Comparison of ENCODE assay signal across 16 cellular contexts in the genomic region with DNA sequence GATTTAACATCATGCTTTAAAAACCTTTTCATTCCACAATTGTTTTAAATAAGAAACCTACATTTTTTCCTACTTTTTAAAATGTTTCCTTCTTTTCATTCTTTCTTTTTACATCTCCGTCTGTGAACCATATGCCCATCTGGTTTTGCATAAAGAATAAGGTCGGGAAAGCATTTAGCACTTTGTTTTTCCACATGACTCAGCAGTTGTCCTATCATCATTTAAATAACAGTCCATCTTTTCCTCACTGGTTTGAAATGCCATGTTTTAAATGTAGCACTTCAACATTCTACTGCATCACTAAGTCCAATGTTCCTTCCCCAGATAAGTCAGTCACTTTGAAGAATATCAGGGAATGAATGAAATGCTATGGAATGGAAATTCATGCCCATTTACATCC.
"Had no signal": no experiment of that assay in that cellular context is flagged by ENCODE, and none has a peak within 500 bp of the region (broad histone marks: within the 10 kb centered on the region; RNA-seq: fewer than 3 reads in every experiment).

No MANE protein-coding gene starts in this region.

- H3K4me3 ChIP-seq: hepatocyte, sigmoid colon, suprapubic skin had no signal

- H3K4me2 ChIP-seq: hepatocyte had no signal

- H2AFZ ChIP-seq: hepatocyte had no signal

- H3K4me3 Mint-ChIP-seq: activated CD4-positive, alpha-beta T cell treated with anti-CD3 and anti-CD28 coated beads, Interleukin-2, amount 10 ng/mL, durations not matched to agents 24 days and 14 days; activated naive CD4-positive, alpha-beta T cell treated with anti-CD3 and anti-CD28 coated beads, Interleukin-2, amount 10 ng/mL, durations not matched to agents 7 days and 5 days; type B pancreatic cell; WTC11 had no signal

- H3K4me1 ChIP-seq: sigmoid colon, suprapubic skin had no signal

- H3K27me3 ChIP-seq: brain microvascular endothelial cell, hepatocyte, sigmoid colon, suprapubic skin had no signal

- H3K9me3 Mint-ChIP-seq: activated CD4-positive, alpha-beta T cell treated with anti-CD3 and anti-CD28 coated beads, Interleukin-2, amount 10 ng/mL, durations not matched to agents 24 days and 14 days; activated naive CD4-positive, alpha-beta T cell treated with anti-CD3 and anti-CD28 coated beads, Interleukin-2, amount 10 ng/mL, durations not matched to agents 7 days and 5 days; activated T-helper 2 cell treated with anti-CD3 and anti-CD28 coated beads, Interferon-gamma antibody, Interleukin-2, Interleukin-4, amounts not matched to agents 10 μg/mL and 5 μg/mL and 100 μg/mL, durations not matched to agents 14 hours and 24 hours and 36 hours; type B pancreatic cell; WTC11 had no signal

- ATAC-seq: esophagus mucosa, WTC11 had no signal

- H3K27ac Mint-ChIP-seq: activated CD4-positive, alpha-beta T cell treated with anti-CD3 and anti-CD28 coated beads, Interleukin-2, amount 10 ng/mL, durations not matched to agents 24 days and 14 days; activated naive CD4-positive, alpha-beta T cell treated with anti-CD3 and anti-CD28 coated beads, Interleukin-2, amount 10 ng/mL, durations not matched to agents 7 days and 5 days; activated T-helper 2 cell treated with anti-CD3 and anti-CD28 coated beads, Interferon-gamma antibody, Interleukin-2, Interleukin-4, amounts not matched to agents 10 μg/mL and 5 μg/mL and 100 μg/mL, durations not matched to agents 14 hours and 24 hours and 36 hours; type B pancreatic cell; WTC11 had no signal

- H3K9me3 ChIP-seq: sigmoid colon, suprapubic skin had no signal

- H3K36me3 Mint-ChIP-seq: activated naive CD4-positive, alpha-beta T cell treated with anti-CD3 and anti-CD28 coated beads, Interleukin-2, amount 10 ng/mL, durations not matched to agents 7 days and 5 days; WTC11 had no signal

- H3K36me3 ChIP-seq: brain microvascular endothelial cell, sigmoid colon, suprapubic skin had no signal

- H3K4me1 Mint-ChIP-seq: activated CD4-positive, alpha-beta T cell treated with anti-CD3 and anti-CD28 coated beads, Interleukin-2, amount 10 ng/mL, durations not matched to agents 24 days and 14 days; activated naive CD4-positive, alpha-beta T cell treated with anti-CD3 and anti-CD28 coated beads, Interleukin-2, amount 10 ng/mL, durations not matched to agents 7 days and 5 days had no signal

- H3K27ac ChIP-seq: brain microvascular endothelial cell, hepatocyte, sigmoid colon, suprapubic skin had no signal

- H3K27me3 Mint-ChIP-seq: activated CD4-positive, alpha-beta T cell treated with anti-CD3 and anti-CD28 coated beads, Interleukin-2, amount 10 ng/mL, durations not matched to agents 24 days and 14 days; activated naive CD4-positive, alpha-beta T cell treated with anti-CD3 and anti-CD28 coated beads, Interleukin-2, amount 10 ng/mL, durations not matched to agents 7 days and 5 days; type B pancreatic cell had no signal

- DNase-seq: activated CD4-positive, alpha-beta T cell treated with anti-CD3 and anti-CD28 coated beads, Interleukin-2, amount 10 ng/mL, durations not matched to agents 24 days and 14 days; activated CD8-positive, alpha-beta memory T cell treated with anti-CD3 and anti-CD28 coated beads for 24 hours; activated naive CD4-positive, alpha-beta T cell treated with anti-CD3 and anti-CD28 coated beads, Interleukin-2, amount 10 ng/mL, durations not matched to agents 7 days and 5 days; activated T-cell treated with anti-CD3 and anti-CD28 coated beads for 4 hours; brain microvascular endothelial cell; cerebellar nuclear complex; mesendoderm; sigmoid colon; stimulated activated CD4-positive, alpha-beta T cell treated with anti-CD3 and anti-CD28 coated beads, Interleukin-2, amount 100 ng/mL, for 24 hours; stimulated activated naive CD4-positive, alpha-beta T cell treated with Interleukin-2 at 50 U/mL for 16 hours had no signal
